ENCODE assay signal across 19 cellular contexts in the genomic region with DNA sequence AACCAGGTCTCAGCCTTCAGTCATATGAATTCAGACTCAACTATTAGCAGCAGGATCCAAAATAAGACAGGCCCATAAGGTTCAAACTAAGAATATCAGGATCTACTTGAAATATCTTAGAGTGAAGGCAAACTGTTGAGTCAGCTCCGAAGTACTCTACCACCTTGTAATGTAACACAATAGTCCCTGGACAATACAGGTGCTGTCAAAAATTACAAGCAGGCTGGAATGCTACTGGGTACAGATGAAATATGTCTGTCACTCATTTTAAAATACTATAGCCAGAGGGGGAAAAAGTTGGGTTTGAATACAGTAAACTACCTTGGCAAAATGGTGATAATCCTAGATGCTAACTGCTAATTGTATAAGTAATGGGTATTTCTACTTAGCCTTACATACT. TPM values are rescaled to one million over a fixed set of nuclear protein-coding genes. Genes with fewer than 3 reads are reported as not detected.
DNase-seq lines count a peak whose midpoint lies in the region; ATAC-seq and TF ChIP-seq lines count a peak whose summit lies in the region.
"Had no signal": no experiment of that assay in that cellular context is flagged by ENCODE, and none has a peak within 500 bp of the region (broad histone marks: within the 10 kb centered on the region; RNA-seq: fewer than 3 reads in every experiment).

No MANE protein-coding gene starts in this region.

- TF ChIP-seq CTCF in GM23338 (conservative IDR thresholded peaks at IDR 0.05; ENCODE audit: low read depth in 2 of 2): no peak
- TF ChIP-seq CTCF in gastroesophageal sphincter (IDR thresholded peaks at IDR 0.05): no peak

- DNase-seq in GM23338 (ENCODE audit: low spot score): no peak
- DNase-seq in trophoblast cell: peak; percentile 61 to 85
- DNase-seq in HPDE6-E6E7 (ENCODE audit: extremely low spot score): no peak
- DNase-seq: 8988T; ACHN; Caco-2; Calu3; CD4-positive, alpha-beta T cell; CD8-positive, alpha-beta T cell; DMS79 treated with DMSO at 0.1 percent for 48 hours; GDM1 had no signal

- H4K8ac ChIP-seq in trophoblast cell (ENCODE audit: low read depth, low read length): no peak overlapping the region

- ATAC-seq in GM23338 (no peak), GM21360 (IDR thresholded peaks at IDR 0.05; ENCODE audit: unreplicated experiment) (no peak), GM18502 (IDR thresholded peaks at IDR 0.05; ENCODE audit: poor library complexity, unreplicated experiment) (no peak), gastroesophageal sphincter (no peak)
- ATAC-seq: CD8-positive, alpha-beta T cell; GM12878 had no signal

- no CpG with 5 or more reads among the region's 1 CpG for WGBS in trophoblast cell (ENCODE audit: extremely low coverage, insufficient coverage, insufficient read length)
- WGBS in gastroesophageal sphincter (ENCODE audit: low coverage in 1 of 2), 2 donors: 77% methylated on average over 1 of the region's 1 CpG; no CpG with 5 or more reads in 1 of the 2 donors

- no peak overlapping the region for H2BK120ac ChIP-seq in trophoblast cell (ENCODE audit: insufficient read depth, low read length, poor library complexity)

- H3K9ac ChIP-seq in HUES48 (ENCODE audit: low read depth, low read length) (no peak overlapping the region), iPS-18a (ENCODE audit: low read length) (peak overlapping the region; percentile 34), trophoblast cell (ENCODE audit: low read length) (no peak overlapping the region)
- H3K9ac ChIP-seq: BLaER1 treated with 17β-estradiol and CSF1 and Interleukin-3, amounts not matched to agents 10 nM and 100 nM had no signal

- H3K4ac ChIP-seq in trophoblast cell (ENCODE audit: low read depth, low read length): no peak overlapping the region

- TF ChIP-seq POLR2A in gastroesophageal sphincter (IDR thresholded peaks at IDR 0.05): no peak

- no peak overlapping the region for H2AK5ac ChIP-seq in trophoblast cell (ENCODE audit: low read length)

- no peak overlapping the region for H4K12ac ChIP-seq in trophoblast cell (ENCODE audit: low read depth, low read length)

- H4K20me1 ChIP-seq in GM23338 (replicated peaks; ENCODE audit: insufficient read depth): peaks cover 25% of the 10 kb centered on the region

- H3K18ac ChIP-seq in trophoblast cell (ENCODE audit: low read length): no peak overlapping the region

- H3F3A ChIP-seq in GM23338 (replicated peaks; ENCODE audit: low read depth): no peaks in the 10 kb centered on the region; the same call in 1 of the 2 replicates

- no peak for TF ChIP-seq EP300 in gastroesophageal sphincter (IDR thresholded peaks at IDR 0.05)

- H3K27ac Mint-ChIP-seq in GM23338: peak overlapping the region; percentile 60; the same call in 1 of the 2 replicates
- H3K27ac Mint-ChIP-seq: CD4-positive, alpha-beta T cell; CD8-positive, alpha-beta T cell had no signal

- H3K79me1 ChIP-seq in trophoblast cell (ENCODE audit: low read length): no peaks in the 10 kb centered on the region

- H3K9me2 ChIP-seq in GM23338 (ENCODE audit: insufficient read depth): no peaks in the 10 kb centered on the region

- no peaks in the 10 kb centered on the region for H3K9me3 ChIP-seq in HUES48 (ENCODE audit: control insufficient read depth, insufficient read depth, low read length)
- H3K9me3 ChIP-seq in iPS-18a (ENCODE audit: control insufficient read depth, low read depth, low read length): no peaks in the 10 kb centered on the region
- peaks cover 2% of the 10 kb centered on the region for H3K9me3 ChIP-seq in trophoblast cell (ENCODE audit: insufficient read depth, low read depth, low read length)
- no peaks in the 10 kb centered on the region for H3K9me3 ChIP-seq in gastroesophageal sphincter
- H3K9me3 ChIP-seq: BLaER1 treated with 17β-estradiol and CSF1 and Interleukin-3, amounts not matched to agents 10 nM and 100 nM; Caco-2 had no signal

- no peak overlapping the region for H3K23ac ChIP-seq in trophoblast cell (ENCODE audit: low read length)

- no peak overlapping the region for H3K14ac ChIP-seq in trophoblast cell (ENCODE audit: low read length)

- H3K4me1 ChIP-seq in GM23338 (ENCODE audit: insufficient read depth): peaks cover 21% of the 10 kb centered on the region
- H3K4me1 ChIP-seq in HUES48 (ENCODE audit: control insufficient read depth, insufficient read depth, low read length): peaks cover 20% of the 10 kb centered on the region
- peaks cover 20% of the 10 kb centered on the region for H3K4me1 ChIP-seq in iPS-18a (ENCODE audit: control insufficient read depth, low read depth, low read length)
- H3K4me1 ChIP-seq in trophoblast cell (ENCODE audit: control insufficient read depth in 1 of 2, insufficient read depth in 2 of 2, low read length in 2 of 2): peaks cover 4 to 5% of the 10 kb centered on the region in 2 experiments
- H3K4me1 ChIP-seq in gastroesophageal sphincter: peaks cover 0 to 9% (median 0%) of the 10 kb centered on the region in 3 donors
- H3K4me1 ChIP-seq: Caco-2 had no signal

- H3K36me3 ChIP-seq in GM23338 (ENCODE audit: insufficient read depth): peaks cover 13% of the 10 kb centered on the region; the same call in 1 of the 2 replicates
- H3K36me3 ChIP-seq in HUES48 (ENCODE audit: control insufficient read depth, insufficient read depth, low read length): peaks cover 63% of the 10 kb centered on the region
- H3K36me3 ChIP-seq in iPS-18a (ENCODE audit: control insufficient read depth, low read depth, low read length): peaks cover 54% of the 10 kb centered on the region
- peaks cover 11 to 26% of the 10 kb centered on the region in 2 experiments for H3K36me3 ChIP-seq in trophoblast cell (ENCODE audit: control insufficient read depth in 1 of 2, insufficient read depth in 2 of 2, low read length in 2 of 2)
- peaks cover 0 to 66% of the 10 kb centered on the region in 2 donors for H3K36me3 ChIP-seq in gastroesophageal sphincter

- H3K27me3 ChIP-seq in GM23338 (ENCODE audit: insufficient read depth) (no peaks in the 10 kb centered on the region), HUES48 (ENCODE audit: control insufficient read depth, insufficient read depth, low read length) (no peaks in the 10 kb centered on the region), iPS-18a (ENCODE audit: control insufficient read depth, insufficient read depth, low read length) (no peaks in the 10 kb centered on the region), trophoblast cell (ENCODE audit: insufficient read depth, low read length) (no peaks in the 10 kb centered on the region), gastroesophageal sphincter (no peaks in the 10 kb centered on the region)
- H3K27me3 ChIP-seq: BLaER1 treated with 17β-estradiol and CSF1 and Interleukin-3, amounts not matched to agents 10 nM and 100 nM had no signal

- no peak overlapping the region for H4K91ac ChIP-seq in trophoblast cell (ENCODE audit: low read depth, low read length)

- peaks cover 85% of the 10 kb centered on the region for H3K79me2 ChIP-seq in GM23338 (replicated peaks; ENCODE audit: insufficient read depth)
- no peaks in the 10 kb centered on the region for H3K79me2 ChIP-seq in trophoblast cell (ENCODE audit: control insufficient read depth, insufficient read depth, low read length, poor library complexity)

- peaks cover 21% of the 10 kb centered on the region for H3K4me1 Mint-ChIP-seq in GM23338

- H3K4me3 ChIP-seq in GM23338: no peak overlapping the region
- no peak overlapping the region for H3K4me3 ChIP-seq in HUES48 (ENCODE audit: low read depth, low read length)
- H3K4me3 ChIP-seq in iPS-18a (ENCODE audit: low read length): no peak overlapping the region
- no peak overlapping the region for H3K4me3 ChIP-seq in trophoblast cell (ENCODE audit: low read depth, low read length)
- H3K4me3 ChIP-seq in gastroesophageal sphincter: no peak overlapping the region
- H3K4me3 ChIP-seq: BLaER1 treated with 17β-estradiol and CSF1 and Interleukin-3, amounts not matched to agents 10 nM and 100 nM; GM12878 had no signal

- no peak overlapping the region for H3K4me2 ChIP-seq in GM23338
- H3K4me2 ChIP-seq in trophoblast cell (ENCODE audit: low read length): no peak overlapping the region
- H3K4me2 ChIP-seq: BLaER1 treated with 17β-estradiol and CSF1 and Interleukin-3, amounts not matched to agents 10 nM and 100 nM had no signal

- H3K27me3 Mint-ChIP-seq in GM23338 (ENCODE audit: insufficient read depth, low read depth, poor library complexity): peaks cover 6% of the 10 kb centered on the region
- H3K27me3 Mint-ChIP-seq: CD4-positive, alpha-beta T cell had no signal

- no peak overlapping the region for H3K27ac ChIP-seq in GM23338 (ENCODE audit: low read depth)
- H3K27ac ChIP-seq in HUES48 (ENCODE audit: low read depth, low read length): peak overlapping the region; percentile 91
- peak overlapping the region; percentile 42 for H3K27ac ChIP-seq in iPS-18a (ENCODE audit: low read length)
- no peak overlapping the region for H3K27ac ChIP-seq in trophoblast cell (ENCODE audit: low read depth, low read length)
- H3K27ac ChIP-seq in gastroesophageal sphincter: no peak overlapping the region
- H3K27ac ChIP-seq: BLaER1 treated with 17β-estradiol and CSF1 and Interleukin-3, amounts not matched to agents 10 nM and 100 nM; C4-2B had no signal

- no peak overlapping the region for H2BK12ac ChIP-seq in trophoblast cell (ENCODE audit: low read length)

- H3K4me3 Mint-ChIP-seq in GM23338: no peak overlapping the region
- H3K4me3 Mint-ChIP-seq: CD4-positive, alpha-beta T cell; CD8-positive, alpha-beta T cell had no signal

- no peaks in the 10 kb centered on the region for H3K9me3 Mint-ChIP-seq in GM23338
- H3K9me3 Mint-ChIP-seq: CD4-positive, alpha-beta T cell; CD8-positive, alpha-beta T cell had no signal

- H3K36me3 Mint-ChIP-seq in GM23338 (ENCODE audit: low read depth): peaks cover 39% of the 10 kb centered on the region

- no peak overlapping the region for H2BK5ac ChIP-seq in trophoblast cell (ENCODE audit: low read depth, low read length, poor library complexity)

- no peak overlapping the region for H2AFZ ChIP-seq in GM23338
- H2AFZ ChIP-seq in trophoblast cell (ENCODE audit: insufficient read depth, low read length, poor library complexity): no peak overlapping the region

RNA-seq across cellular contexts. Expression of gene PAXIP1, which starts 6.8 kb away (rescaled TPM):
- total RNA-seq in GM23338 (2014; rRNA removed; shearing (Covaris generic)): 32.8 and 36.9 TPM in 2 replicates
- polyA plus RNA-seq in GM23338 (2016; fragmentation: Nextera tagmentation; extraction: Ambion mirVana): 11.2 and 12.5 TPM in 2 replicates
- polyA plus RNA-seq in trophoblast cell (2013): 16.3 and 16.5 TPM in 2 replicates
- 10 to 100 TPM in 3 of 4 donors, 1 to 10 TPM in 1; 8.1 to 14.3 (median 10.6) TPM for total RNA-seq in gastroesophageal sphincter

Comparison
In these comparisons a context has a peak if more than half of its experiments do, and no peak if none do; other contexts are left out.
1. DNase-seq: peak in trophoblast cell (2 of 2); none in GM23338 (single experiment) and HPDE6-E6E7 (single experiment).
2. H3K27ac ChIP-seq: peak in HUES48 (single experiment) and iPS-18a (single experiment); none in GM23338 (single experiment), trophoblast cell (single experiment) and gastroesophageal sphincter (0 of 4).